ENCODE assay signal across 8 cellular contexts in the genomic region with DNA sequence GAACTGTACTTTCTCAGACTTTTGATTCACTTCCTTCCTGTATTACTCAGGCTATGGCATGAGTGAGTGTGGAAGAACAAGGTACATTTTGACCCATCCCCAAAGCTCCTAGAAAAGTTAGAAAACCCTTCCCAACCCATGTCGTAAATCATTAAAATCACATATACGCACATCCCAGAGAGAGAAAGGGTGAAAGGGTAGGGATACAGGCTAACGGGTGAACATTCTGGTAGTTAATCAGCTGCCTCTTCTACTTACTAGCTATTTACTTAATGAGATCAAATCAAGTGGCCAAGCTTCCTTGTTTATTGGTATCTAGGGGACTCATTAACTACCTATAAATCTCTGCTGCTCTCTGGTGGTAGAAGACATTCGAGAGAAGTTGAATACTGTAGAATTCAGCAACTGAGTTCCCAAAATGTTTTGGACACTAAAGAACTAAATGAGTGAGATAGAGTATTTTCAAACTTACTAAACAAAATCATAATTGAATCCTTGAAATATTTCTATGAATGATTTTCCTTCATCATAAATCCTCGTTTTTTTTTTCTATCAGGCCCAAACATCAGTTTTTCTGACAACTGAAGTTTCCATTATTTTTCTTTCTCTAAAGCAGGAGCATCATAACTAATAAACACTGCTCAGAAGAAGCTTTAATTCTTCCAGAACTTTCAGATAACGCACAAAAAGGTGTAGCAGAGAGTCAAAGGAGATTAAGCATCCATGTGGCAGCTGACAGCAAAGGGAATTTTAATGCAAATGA.
DNase-seq lines count a peak whose midpoint lies in the region; ATAC-seq and TF ChIP-seq lines count a peak whose summit lies in the region.

No MANE protein-coding gene starts in this region.

- TF ChIP-seq CTCF in ascending aorta (IDR thresholded peaks at IDR 0.05) (peak; percentile 38 to 72 (median 43)), upper lobe of left lung (IDR thresholded peaks at IDR 0.05) (peak in 5 of 6 experiments; percentile 31 to 66 (median 58))

- WGBS in upper lobe of left lung, 2 donors: 51 to 56% methylated on average over 6 of the region's 6 CpGs

- H3K27ac ChIP-seq in ascending aorta: no peak overlapping the region
- H3K27ac ChIP-seq in upper lobe of left lung: no peak overlapping the region

- TF ChIP-seq EP300 in upper lobe of left lung (IDR thresholded peaks at IDR 0.05): no peak

- H3K4me3 ChIP-seq in ascending aorta (no peak overlapping the region), upper lobe of left lung (no peak overlapping the region)

- no peaks in the 10 kb centered on the region for H3K27me3 ChIP-seq in ascending aorta
- no peaks in the 10 kb centered on the region for H3K27me3 ChIP-seq in upper lobe of left lung

- DNase-seq in GM03348 (ENCODE audit: low spot score) (peak; percentile 56), NCI-H1105 (lab: John Stamatoyannopoulos, UW) (peak; percentile 52), ascending aorta (ENCODE audit: low spot score in 2 of 2) (no peak), iris pigment epithelial cell (ENCODE audit: low read depth) (peak; percentile 69), upper lobe of left lung (no peak), NCI-H2227 treated with DMSO at 0.1 percent for 48 hours (lab: John Stamatoyannopoulos, UW) (no peak), SKM-1 treated with dmso at 0.1 percent for 144 hours (lab: John Stamatoyannopoulos, UW; ENCODE audit: unreplicated experiment) (no peak)

- intact Hi-C loops in ascending aorta (cut with DNase I): loop anchor here (1.0 to 10.0 kb wide), 2 partner anchors 303 to 441 kb away; no protein-coding TSS in a partner anchor

- H3K36me3 ChIP-seq in ascending aorta: no peaks in the 10 kb centered on the region
- no peaks in the 10 kb centered on the region for H3K36me3 ChIP-seq in upper lobe of left lung

- ATAC-seq in upper lobe of left lung (ENCODE audit: low FRiP score in 2 of 2) (peak in 1 of 2 donors; percentile 73), HG03378 (IDR thresholded peaks at IDR 0.05; ENCODE audit: unreplicated experiment) (no peak)

- H3K4me1 ChIP-seq in ascending aorta: no peaks in the 10 kb centered on the region
- no peaks in the 10 kb centered on the region for H3K4me1 ChIP-seq in upper lobe of left lung

- TF ChIP-seq POLR2A in upper lobe of left lung (IDR thresholded peaks at IDR 0.05): no peak

- no peaks in the 10 kb centered on the region for H3K9me3 ChIP-seq in ascending aorta
- H3K9me3 ChIP-seq in upper lobe of left lung: no peaks in the 10 kb centered on the region

Comparison
In these comparisons a context has a peak if more than half of its experiments do, and no peak if none do; other contexts are left out.
1. DNase-seq: peak in GM03348 (single experiment), NCI-H1105 (single experiment) and iris pigment epithelial cell (single experiment); none in ascending aorta (0 of 2), upper lobe of left lung (0 of 2), NCI-H2227 treated with DMSO at 0.1 percent for 48 hours (single experiment) and SKM-1 treated with dmso at 0.1 percent for 144 hours (single experiment).